Comparison of ENCODE assay signal across 26 cellular contexts in genomic region chr2:205352593-205352992, GRCh38.
DNase-seq lines count a peak whose midpoint lies in the region; ATAC-seq and TF ChIP-seq lines count a peak whose summit lies in the region.
"Had no signal": no experiment of that assay in that cellular context is flagged by ENCODE, and none has a peak within 500 bp of the region (broad histone marks: within the 10 kb centered on the region; RNA-seq: fewer than 3 reads in every experiment).

No MANE protein-coding gene starts in this region.

- BruUV-seq in MCF 10A (replicated peaks; lab: Mats Ljungman, UMichigan): no TSS peak

- no peak overlapping the region for H3K4me3 Mint-ChIP-seq in MCF 10A (ENCODE audit: unreplicated experiment)
- no peak overlapping the region for H3K4me3 Mint-ChIP-seq in effector memory CD8-positive, alpha-beta T cell
- H3K4me3 Mint-ChIP-seq: activated CD4-positive, alpha-beta T cell treated with anti-CD3 and anti-CD28 coated beads, Interleukin-2, amount 10 ng/mL, durations not matched to agents 7 days and 5 days; natural killer cell treated with Interleukin-12 subunit alpha and Interleukin-12 subunit beta and Interleukin-15 and Interleukin-18, amount 100 ng/mL, for 72 hours; T-cell had no signal

- DNase-seq in MCF 10A (ENCODE audit: unreplicated experiment) (peak; percentile 44), breast epithelium (ENCODE audit: low spot score in 2 of 2) (no peak), brain microvascular endothelial cell (peak; percentile 64), fibroblast of the conjunctiva (ENCODE audit: low read depth) (peak; percentile 68), NCI-H69 (lab: John Stamatoyannopoulos, UW) (no peak), NCI-H2107 treated with DMSO at 0.1 percent for 48 hours (lab: John Stamatoyannopoulos, UW; ENCODE audit: unreplicated experiment) (no peak)
- no peak for DNase-seq in effector memory CD8-positive, alpha-beta T cell
- DNase-seq: activated CD4-positive, alpha-beta T cell treated with anti-CD3 and anti-CD28 coated beads, Interleukin-2, amount 10 ng/mL, durations not matched to agents 7 days and 5 days; activated naive CD4-positive, alpha-beta T cell treated with Interleukin-2 at 50 U/mL for 16 hours; aorta; dermis blood vessel endothelial cell; hypothalamus; MM.1S; NCI-H1694 treated with DMSO at 0.1 percent for 48 hours; NCI-H446 treated with DMSO at 0.1 percent for 48 hours; NK-92 treated with Interleukin-12 subunit alpha and Interleukin-12 subunit beta, amount 100 ng/mL, for 24 hours; RPMI8226; spleen; T-cell had no signal

- CTCF ChIA-PET in MCF 10A (lab: Yijun Ruan, JAX): interaction anchor here (0.9 to 1.0 kb wide), 2 partner anchors 90 to 322 kb away, joined by 3 to 5 read pairs; no protein-coding TSS in a partner anchor

- no peaks in the 10 kb centered on the region for H3K9me3 Mint-ChIP-seq in MCF 10A (ENCODE audit: unreplicated experiment)
- peaks cover 4 to 6% of the 10 kb centered on the region in 2 donors for H3K9me3 Mint-ChIP-seq in effector memory CD8-positive, alpha-beta T cell
- H3K9me3 Mint-ChIP-seq: T-cell had no signal

- intact Hi-C loops in MCF 10A (cut with micrococcal nuclease): no loop called here
- intact Hi-C loops in breast epithelium (cut with DNase I; ENCODE audit: low total_unique reads): no loop called here

- H3K4me1 ChIP-seq in breast epithelium: no peaks in the 10 kb centered on the region
- H3K4me1 ChIP-seq: spleen had no signal

- H3K9me3 ChIP-seq in breast epithelium: no peaks in the 10 kb centered on the region
- H3K9me3 ChIP-seq: spleen, thoracic aorta had no signal

- H3K27ac Mint-ChIP-seq in MCF 10A (ENCODE audit: low read depth, unreplicated experiment): no peak overlapping the region
- H3K27ac Mint-ChIP-seq in effector memory CD8-positive, alpha-beta T cell: no peak overlapping the region
- H3K27ac Mint-ChIP-seq: activated CD4-positive, alpha-beta T cell treated with anti-CD3 and anti-CD28 coated beads, Interleukin-2, amount 10 ng/mL, durations not matched to agents 7 days and 5 days; natural killer cell treated with Interleukin-12 subunit alpha and Interleukin-12 subunit beta and Interleukin-15 and Interleukin-18, amount 100 ng/mL, for 72 hours; progenitor cell of endocrine pancreas; T-cell had no signal

- no peak for ATAC-seq in GM21723 (IDR thresholded peaks at IDR 0.05; ENCODE audit: unreplicated experiment)
- no peak for ATAC-seq in effector memory CD8-positive, alpha-beta T cell (replicated peaks)
- ATAC-seq: HepG2; natural killer cell treated with Interleukin-12 subunit alpha and Interleukin-12 subunit beta and Interleukin-15 and Interleukin-18, amount 100 ng/mL, for 72 hours; T-cell had no signal

- no peaks in the 10 kb centered on the region for H3K27me3 Mint-ChIP-seq in MCF 10A (ENCODE audit: insufficient read depth, unreplicated experiment)
- no peaks in the 10 kb centered on the region for H3K27me3 Mint-ChIP-seq in effector memory CD8-positive, alpha-beta T cell
- H3K27me3 Mint-ChIP-seq: natural killer cell treated with Interleukin-12 subunit alpha and Interleukin-12 subunit beta and Interleukin-15 and Interleukin-18, amount 100 ng/mL, for 72 hours; progenitor cell of endocrine pancreas; T-cell had no signal

- H3K36me3 Mint-ChIP-seq in MCF 10A (ENCODE audit: insufficient read depth, unreplicated experiment): no peaks in the 10 kb centered on the region
- H3K36me3 Mint-ChIP-seq in effector memory CD8-positive, alpha-beta T cell (ENCODE audit: insufficient read depth): peaks cover 3% of the 10 kb centered on the region
- H3K36me3 Mint-ChIP-seq: natural killer cell treated with Interleukin-12 subunit alpha and Interleukin-12 subunit beta and Interleukin-15 and Interleukin-18, amount 100 ng/mL, for 72 hours; T-cell had no signal

- no peak for TF ChIP-seq POLR2A in breast epithelium (IDR thresholded peaks at IDR 0.05)

- no peaks in the 10 kb centered on the region for H3K27me3 ChIP-seq in breast epithelium
- H3K27me3 ChIP-seq in brain microvascular endothelial cell (replicated peaks): no peaks in the 10 kb centered on the region
- H3K27me3 ChIP-seq: BLaER1 treated with 17β-estradiol and CSF1 and Interleukin-3, amounts not matched to agents 10 nM and 100 nM; spleen had no signal

- H3K4me3 ChIP-seq in breast epithelium (no peak overlapping the region), brain microvascular endothelial cell (ENCODE audit: low read depth, low read length) (no peak overlapping the region)
- H3K4me3 ChIP-seq: BLaER1 treated with 17β-estradiol and CSF1 and Interleukin-3, amounts not matched to agents 10 nM and 100 nM; spleen; thoracic aorta had no signal

- peaks cover 12% of the 10 kb centered on the region for H3K4me1 Mint-ChIP-seq in MCF 10A (ENCODE audit: insufficient read depth, unreplicated experiment)
- H3K4me1 Mint-ChIP-seq in effector memory CD8-positive, alpha-beta T cell (ENCODE audit: low read depth in 2 of 2): no peaks in the 10 kb centered on the region
- H3K4me1 Mint-ChIP-seq: activated CD4-positive, alpha-beta T cell treated with anti-CD3 and anti-CD28 coated beads, Interleukin-2, amount 10 ng/mL, durations not matched to agents 7 days and 5 days; T-cell had no signal

- no peak overlapping the region for H3K27ac ChIP-seq in breast epithelium
- peak overlapping the region; percentile 18 for H3K27ac ChIP-seq in brain microvascular endothelial cell
- H3K27ac ChIP-seq: 22Rv1; BLaER1 treated with 17β-estradiol and CSF1 and Interleukin-3, amounts not matched to agents 10 nM and 100 nM; spleen; thoracic aorta had no signal

- in situ Hi-C loops in brain microvascular endothelial cell (cut with HindIII; ENCODE audit: low pct_ligation_motif_present, low sequenced_read_pairs): no loop called here

- H3K36me3 ChIP-seq in breast epithelium (no peaks in the 10 kb centered on the region), brain microvascular endothelial cell (replicated peaks) (no peaks in the 10 kb centered on the region)
- H3K36me3 ChIP-seq: BLaER1 treated with 17β-estradiol and CSF1 and Interleukin-3, amounts not matched to agents 10 nM and 100 nM; spleen; thoracic aorta had no signal

- TF ChIP-seq CTCF in MCF 10A (IDR thresholded peaks at IDR 0.05; ENCODE audit: unreplicated experiment) (no peak), breast epithelium (IDR thresholded peaks at IDR 0.05) (no peak), brain microvascular endothelial cell (IDR thresholded peaks at IDR 0.05; ENCODE audit: low read depth, low read length, missing control alignments) (no peak)

- POLR2A ChIA-PET in MCF 10A (lab: Yijun Ruan, JAX): interaction anchor here (1.4 kb wide), 1 partner anchor 35 kb away, joined by 4 read pairs; no protein-coding TSS in a partner anchor

Comparison
In these comparisons a context has a peak if more than half of its experiments do, and no peak if none do; other contexts are left out.
1. DNase-seq: peak in MCF 10A (single experiment), brain microvascular endothelial cell (single experiment) and fibroblast of the conjunctiva (single experiment); none in breast epithelium (0 of 2), NCI-H69 (single experiment), NCI-H2107 treated with DMSO at 0.1 percent for 48 hours (single experiment) and effector memory CD8-positive, alpha-beta T cell (0 of 3).